In the genomic region with DNA sequence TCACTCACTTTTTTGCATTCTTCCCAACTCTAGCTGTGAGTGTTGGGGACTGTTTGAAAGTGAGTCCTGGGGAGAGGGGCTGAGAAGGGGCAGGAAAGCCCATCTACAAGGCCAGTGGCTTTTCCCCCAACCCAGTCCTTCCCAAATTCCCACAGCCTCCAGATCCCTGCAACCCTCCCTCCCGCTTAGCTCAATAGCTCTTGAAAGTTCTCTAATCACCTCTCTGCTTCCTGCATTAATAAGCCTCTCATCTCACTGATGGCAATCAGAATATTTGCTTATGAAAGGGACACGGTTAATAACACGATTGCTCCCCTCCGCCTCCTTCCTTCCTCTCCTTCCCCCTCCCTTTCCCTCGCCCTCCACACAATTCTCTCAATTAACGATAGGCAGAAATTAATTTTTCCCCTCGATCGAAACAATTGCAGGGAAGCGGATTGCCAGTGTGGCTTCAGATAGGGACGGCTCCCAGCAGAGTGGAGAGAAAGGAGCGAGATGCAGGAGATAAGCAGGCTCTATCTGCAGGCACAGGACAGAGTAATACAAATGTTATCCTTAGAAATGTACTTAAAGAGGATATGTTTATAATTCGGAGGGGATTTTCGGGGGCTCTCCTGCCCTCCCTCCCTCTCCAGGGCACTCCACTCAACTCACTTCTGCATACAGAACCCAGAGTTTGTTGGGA, we compare ENCODE assay signal across 19 cellular contexts.
"Had no signal": no experiment of that assay in that cellular context is flagged by ENCODE, and none has a peak within 500 bp of the region (broad histone marks: within the 10 kb centered on the region; RNA-seq: fewer than 3 reads in every experiment).

No MANE protein-coding gene starts in this region.

- H3K4me3 ChIP-seq: colonic mucosa, lung, smooth muscle cell, stomach had no signal

- H3K36me3 ChIP-seq: colonic mucosa, stomach, WERI-Rb-1 had no signal

- H3K9me3 ChIP-seq: colonic mucosa had no signal

- H3K27ac ChIP-seq: colonic mucosa, stomach, WERI-Rb-1 had no signal

- H3K4me2 ChIP-seq: smooth muscle cell had no signal

- H3K4me1 ChIP-seq: colonic mucosa had no signal

- ATAC-seq: left lobe of liver, sciatic nerve had no signal

- DNase-seq: activated CD4-positive, alpha-beta T cell treated with anti-CD3 and anti-CD28 coated beads for 1 hour; activated CD8-positive, alpha-beta memory T cell treated with anti-CD3 and anti-CD28 coated beads for 24 hours; activated CD8-positive, alpha-beta memory T cell treated with anti-CD3 and anti-CD28 coated beads, Interleukin-2, amount 50 U/mL, for 48 hours; activated effector memory CD4-positive, alpha-beta T cell treated with Interleukin-2 at 50 U/mL for 16 hours; activated naive CD4-positive, alpha-beta T cell treated with anti-CD3 and anti-CD28 coated beads, Interleukin-2, amount 50 U/mL, for 16 hours; activated T-cell treated with anti-CD3 and anti-CD28 coated beads, Interleukin-2, amount 50 U/mL, for 48 hours; aorta; colonic mucosa; foreskin melanocyte; kidney; nephron progenitor cell; stimulated activated CD4-positive, alpha-beta T cell treated with anti-CD3 and anti-CD28 coated beads, Interleukin-4, amount 100 ng/mL, for 1 hour; stomach; trophoblast cell; WERI-Rb-1 had no signal
